Comparison of ENCODE assay signal across 21 cellular contexts in the genomic region with DNA sequence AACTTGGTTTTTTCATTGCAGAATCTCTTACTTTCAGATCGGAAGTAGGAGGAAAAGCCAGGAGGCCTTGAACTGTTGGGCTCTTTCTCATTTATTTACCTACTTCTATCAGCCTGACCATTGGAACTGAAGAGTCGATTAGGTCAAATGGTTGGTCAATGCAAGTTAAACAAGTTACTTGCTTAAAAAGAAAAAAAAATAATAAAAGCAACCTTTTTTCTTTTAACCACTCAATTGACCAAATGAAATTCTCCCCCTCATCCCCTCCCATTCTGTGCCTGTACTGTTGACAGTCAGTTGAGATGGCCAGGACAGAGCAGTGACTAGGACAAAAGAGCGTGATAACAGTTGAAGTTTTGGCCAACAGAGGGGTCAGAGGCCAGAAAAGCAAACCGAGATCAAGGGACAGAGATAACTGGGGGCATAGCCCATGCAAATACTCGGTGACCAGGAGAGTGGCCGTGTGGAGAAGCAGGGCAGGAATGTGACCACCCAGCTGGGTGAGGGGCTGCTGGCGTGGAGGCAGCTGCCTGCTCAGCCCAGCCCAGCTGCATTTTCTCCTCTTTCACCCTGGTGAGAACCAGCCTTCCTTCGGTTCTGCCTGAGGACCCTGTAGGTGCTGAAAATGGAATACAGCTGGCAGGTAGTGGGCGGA.
DNase-seq lines count a peak whose midpoint lies in the region; ATAC-seq and TF ChIP-seq lines count a peak whose summit lies in the region.
"Had no signal": no experiment of that assay in that cellular context is flagged by ENCODE, and none has a peak within 500 bp of the region (broad histone marks: within the 10 kb centered on the region; RNA-seq: fewer than 3 reads in every experiment).

No MANE protein-coding gene starts in this region.

- no peaks in the 10 kb centered on the region for H4K20me1 ChIP-seq in fibroblast of lung (ENCODE audit: control insufficient read depth, extremely low read depth, insufficient read depth, low read length)

- peak overlapping the region; percentile 70 for H4K8ac ChIP-seq in mesenchymal stem cell (ENCODE audit: low read length)

- H3K27ac Mint-ChIP-seq in activated CD4-positive, alpha-beta T cell treated with anti-CD3 and anti-CD28 coated beads, Interleukin-2, amount 10 ng/mL, durations not matched to agents 7 days and 5 days, result peak overlapping the region; percentile 80
- H3K27ac Mint-ChIP-seq: activated CD8-positive, alpha-beta memory T cell treated with anti-CD3 and anti-CD28 coated beads, Interleukin-2, amount 10 ng/mL, durations not matched to agents 7 days and 5 days; activated naive CD8-positive, alpha-beta T cell treated with anti-CD3 and anti-CD28 coated beads for 36 hours; activated T-helper 17 cell treated with anti-CD3 and anti-CD28 coated beads, Interleukin-2, amount 50 U/mL, for 72 hours; memory B cell; natural killer cell treated with Interleukin-12 subunit alpha and Interleukin-12 subunit beta and Interleukin-15 and Interleukin-18, amount 100 ng/mL, for 72 hours had no signal

- H2AK5ac ChIP-seq in mesenchymal stem cell (ENCODE audit: low read length, severe bottlenecking), result no peak overlapping the region

- POLR2A ChIA-PET in activated CD4-positive, alpha-beta T cell treated with anti-CD3 and anti-CD28 coated beads, Interleukin-2, amount 10 ng/mL, durations not matched to agents 7 days and 5 days (lab: Charles Lee), result no interaction called here

- no peak overlapping the region for H2BK15ac ChIP-seq in mesenchymal stem cell (ENCODE audit: low read depth, poor library complexity, severe bottlenecking)

- H3K4me1 ChIP-seq in fibroblast of lung (ENCODE audit: control insufficient read depth, extremely low read depth, insufficient read depth, low read length) (peaks cover 3% of the 10 kb centered on the region), mesenchymal stem cell (ENCODE audit: control insufficient read depth, insufficient read depth, low read depth, low read length) (no peaks in the 10 kb centered on the region), upper lobe of left lung (peaks cover 0 to 4% (median 0%) of the 10 kb centered on the region in 4 donors), tibial artery (no peaks in the 10 kb centered on the region)
- H3K4me1 ChIP-seq: BE2C, heart left ventricle had no signal

- H3K27me3 Mint-ChIP-seq in activated CD4-positive, alpha-beta T cell treated with anti-CD3 and anti-CD28 coated beads, Interleukin-2, amount 10 ng/mL, durations not matched to agents 7 days and 5 days, result no peaks in the 10 kb centered on the region
- H3K27me3 Mint-ChIP-seq: activated CD8-positive, alpha-beta memory T cell treated with anti-CD3 and anti-CD28 coated beads, Interleukin-2, amount 10 ng/mL, durations not matched to agents 7 days and 5 days; activated naive CD8-positive, alpha-beta T cell treated with anti-CD3 and anti-CD28 coated beads for 36 hours; activated T-helper 17 cell treated with anti-CD3 and anti-CD28 coated beads, Interleukin-2, amount 50 U/mL, for 72 hours had no signal

- H3K4me2 ChIP-seq in fibroblast of lung (ENCODE audit: extremely low read depth, insufficient read depth, low read length) (peak overlapping the region; percentile 2), mesenchymal stem cell (ENCODE audit: low read length, poor library complexity, severe bottlenecking) (no peak overlapping the region)

- H3K4ac ChIP-seq in mesenchymal stem cell (ENCODE audit: low read depth in 1 of 2, low read length in 2 of 2), result peak overlapping the region in 1 of 2 experiments; percentile 62

- no peak overlapping the region for H3K27ac ChIP-seq in fibroblast of lung (ENCODE audit: insufficient read depth, low read length)
- H3K27ac ChIP-seq in mesenchymal stem cell (ENCODE audit: low read length, poor library complexity, severe bottlenecking), result no peak overlapping the region
- H3K27ac ChIP-seq in upper lobe of left lung, result peak overlapping the region in 3 of 4 donors; percentile 8 to 48 (median 20)
- H3K27ac ChIP-seq in tibial artery, result no peak overlapping the region
- H3K27ac ChIP-seq: 22Rv1, heart left ventricle had no signal

- H3K9ac ChIP-seq in fibroblast of lung (ENCODE audit: insufficient read depth, low read length) (no peak overlapping the region), mesenchymal stem cell (ENCODE audit: low read length) (no peak overlapping the region)

- H3K36me3 Mint-ChIP-seq in activated CD4-positive, alpha-beta T cell treated with anti-CD3 and anti-CD28 coated beads, Interleukin-2, amount 10 ng/mL, durations not matched to agents 7 days and 5 days (ENCODE audit: low read depth), result no peaks in the 10 kb centered on the region
- H3K36me3 Mint-ChIP-seq: activated CD8-positive, alpha-beta memory T cell treated with anti-CD3 and anti-CD28 coated beads, Interleukin-2, amount 10 ng/mL, durations not matched to agents 7 days and 5 days; activated naive CD8-positive, alpha-beta T cell treated with anti-CD3 and anti-CD28 coated beads for 36 hours; natural killer cell treated with Interleukin-12 subunit alpha and Interleukin-12 subunit beta and Interleukin-15 and Interleukin-18, amount 100 ng/mL, for 72 hours had no signal

- no peaks in the 10 kb centered on the region for H3K79me2 ChIP-seq in fibroblast of lung (ENCODE audit: control insufficient read depth, insufficient read depth, low read length)

- no peaks in the 10 kb centered on the region for H3K79me1 ChIP-seq in mesenchymal stem cell (replicated peaks; ENCODE audit: low read length, poor library complexity, severe bottlenecking)

- no peak overlapping the region for H3K4me3 ChIP-seq in fibroblast of lung (replicated peaks in 1 of 4; ENCODE audit: control extremely low read depth in 1 of 4, insufficient read depth in 1 of 4, low read depth in 3 of 4, low read length in 4 of 4)
- no peak overlapping the region for H3K4me3 ChIP-seq in mesenchymal stem cell (ENCODE audit: insufficient read depth in 1 of 2, low read depth in 1 of 2, low read length in 2 of 2)
- no peak overlapping the region for H3K4me3 ChIP-seq in upper lobe of left lung
- H3K4me3 ChIP-seq in tibial artery, result no peak overlapping the region
- H3K4me3 ChIP-seq: heart left ventricle had no signal

- peak overlapping the region; percentile 23 for H2AFZ ChIP-seq in fibroblast of lung (ENCODE audit: low read length)
- peak overlapping the region; percentile 47 for H2AFZ ChIP-seq in mesenchymal stem cell (ENCODE audit: low read depth, low read length)

- DNase-seq in activated CD4-positive, alpha-beta T cell treated with anti-CD3 and anti-CD28 coated beads, Interleukin-2, amount 10 ng/mL, durations not matched to agents 7 days and 5 days, result no peak
- no peak for DNase-seq in activated CD4-positive, alpha-beta T cell treated with anti-CD3 and anti-CD28 coated beads, Interleukin-2, amount 50 U/mL, for 4 hours
- no peak for DNase-seq in fibroblast of lung (ENCODE audit: low read depth in 2 of 2)
- DNase-seq in mesenchymal stem cell, result peak; percentile 12
- peak in 1 of 2 donors; percentile 15 for DNase-seq in upper lobe of left lung
- no peak for DNase-seq in tibial artery
- DNase-seq in LoVo (ENCODE audit: low spot score), result no peak
- DNase-seq: activated CD4-positive, alpha-beta T cell treated with anti-CD3 and anti-CD28 coated beads for 4 hours; activated CD8-positive, alpha-beta memory T cell treated with anti-CD3 and anti-CD28 coated beads, Interleukin-2, amount 10 ng/mL, durations not matched to agents 7 days and 5 days; activated naive CD8-positive, alpha-beta T cell treated with anti-CD3 and anti-CD28 coated beads for 36 hours; BE2C; heart left ventricle; NCI-H1105 treated with DMSO at 0.1 percent for 48 hours; NCI-H2107; NCI-H524; stimulated activated CD4-positive, alpha-beta T cell treated with anti-CD3 and anti-CD28 coated beads, Interleukin-12 subunit alpha, Interleukin-12 subunit beta, amount 100 ng/mL, for 4 hours had no signal

- TF ChIP-seq CTCF in fibroblast of lung (conservative IDR thresholded peaks at IDR 0.05 in 1 of 2, IDR thresholded peaks at IDR 0.05 in 1 of 2; ENCODE audit: low read depth in 1 of 2, low read length in 2 of 2) (no peak), upper lobe of left lung (IDR thresholded peaks at IDR 0.05) (no peak), tibial artery (IDR thresholded peaks at IDR 0.05) (no peak)

- no peak for TF ChIP-seq EP300 in upper lobe of left lung (IDR thresholded peaks at IDR 0.05)

- H3K27me3 ChIP-seq in fibroblast of lung (ENCODE audit: control insufficient read depth, insufficient read depth, low read length), result no peaks in the 10 kb centered on the region
- H3K27me3 ChIP-seq in mesenchymal stem cell (ENCODE audit: control insufficient read depth in 1 of 2, insufficient read depth in 1 of 2, low read length in 2 of 2), result no peaks in the 10 kb centered on the region
- no peaks in the 10 kb centered on the region for H3K27me3 ChIP-seq in upper lobe of left lung
- H3K27me3 ChIP-seq in tibial artery, result no peaks in the 10 kb centered on the region
- H3K27me3 ChIP-seq: BE2C had no signal

- intact Hi-C loops in tibial artery (cut with DNase I; ENCODE audit: low total_unique reads), result no loop called here

- CTCF ChIA-PET in activated CD4-positive, alpha-beta T cell treated with anti-CD3 and anti-CD28 coated beads, Interleukin-2, amount 10 ng/mL, durations not matched to agents 7 days and 5 days (lab: Charles Lee), result interaction anchor here (1.2 kb wide), 1 partner anchor 10 kb away, joined by 3 read pairs; no protein-coding TSS in a partner anchor

- TF ChIP-seq POLR2A in upper lobe of left lung (IDR thresholded peaks at IDR 0.05), result no peak

- no peak overlapping the region for H2BK120ac ChIP-seq in mesenchymal stem cell (ENCODE audit: low read depth, low read length)

- H4K91ac ChIP-seq in mesenchymal stem cell (ENCODE audit: low read length), result peak overlapping the region; percentile 50

- H3K9me3 ChIP-seq in fibroblast of lung (ENCODE audit: control insufficient read depth, insufficient read depth, low read depth, low read length) (no peaks in the 10 kb centered on the region), mesenchymal stem cell (ENCODE audit: control insufficient read depth, low read length) (no peaks in the 10 kb centered on the region), upper lobe of left lung (no peaks in the 10 kb centered on the region), tibial artery (no peaks in the 10 kb centered on the region)
- H3K9me3 ChIP-seq: BE2C, heart left ventricle had no signal

- H3K18ac ChIP-seq in mesenchymal stem cell (ENCODE audit: low read depth in 1 of 2, low read length in 2 of 2), result peak overlapping the region; percentile 34 to 59

- H3K9me3 Mint-ChIP-seq in activated CD4-positive, alpha-beta T cell treated with anti-CD3 and anti-CD28 coated beads, Interleukin-2, amount 10 ng/mL, durations not matched to agents 7 days and 5 days, result peaks cover 2% of the 10 kb centered on the region
- H3K9me3 Mint-ChIP-seq: activated naive CD8-positive, alpha-beta T cell treated with anti-CD3 and anti-CD28 coated beads for 36 hours; activated T-helper 17 cell treated with anti-CD3 and anti-CD28 coated beads, Interleukin-2, amount 50 U/mL, for 72 hours; natural killer cell treated with Interleukin-12 subunit alpha and Interleukin-12 subunit beta and Interleukin-15 and Interleukin-18, amount 100 ng/mL, for 72 hours had no signal

- no peak overlapping the region for H2BK5ac ChIP-seq in mesenchymal stem cell (ENCODE audit: low read depth, low read length, poor library complexity, severe bottlenecking)

- no peaks in the 10 kb centered on the region for H3K4me1 Mint-ChIP-seq in activated CD4-positive, alpha-beta T cell treated with anti-CD3 and anti-CD28 coated beads, Interleukin-2, amount 10 ng/mL, durations not matched to agents 7 days and 5 days
- H3K4me1 Mint-ChIP-seq: activated CD8-positive, alpha-beta memory T cell treated with anti-CD3 and anti-CD28 coated beads, Interleukin-2, amount 10 ng/mL, durations not matched to agents 7 days and 5 days; activated naive CD8-positive, alpha-beta T cell treated with anti-CD3 and anti-CD28 coated beads for 36 hours; activated T-helper 17 cell treated with anti-CD3 and anti-CD28 coated beads, Interleukin-2, amount 50 U/mL, for 72 hours; memory B cell had no signal

- no peak overlapping the region for H3K14ac ChIP-seq in mesenchymal stem cell (ENCODE audit: low read length in 2 of 2)

- H3K23ac ChIP-seq in mesenchymal stem cell (ENCODE audit: low read length in 2 of 2), result no peak overlapping the region

- H3K36me3 ChIP-seq in fibroblast of lung (ENCODE audit: control insufficient read depth, insufficient read depth, low read length), result no peaks in the 10 kb centered on the region
- H3K36me3 ChIP-seq in mesenchymal stem cell (ENCODE audit: control insufficient read depth in 1 of 2, insufficient read depth in 2 of 2, low read depth in 1 of 2, low read length in 2 of 2), result no peaks in the 10 kb centered on the region
- no peaks in the 10 kb centered on the region for H3K36me3 ChIP-seq in upper lobe of left lung
- H3K36me3 ChIP-seq in tibial artery, result no peaks in the 10 kb centered on the region
- H3K36me3 ChIP-seq: BE2C, heart left ventricle had no signal

- peak overlapping the region in 1 of 2 experiments; percentile 61 for H2BK12ac ChIP-seq in mesenchymal stem cell (ENCODE audit: low read length in 2 of 2)

- ATAC-seq in upper lobe of left lung (ENCODE audit: low FRiP score in 2 of 2), result no peak
- ATAC-seq in GM21515 (IDR thresholded peaks at IDR 0.05; ENCODE audit: unreplicated experiment), result no peak
- ATAC-seq: activated CD8-positive, alpha-beta memory T cell treated with anti-CD3 and anti-CD28 coated beads, Interleukin-2, amount 10 ng/mL, durations not matched to agents 7 days and 5 days; activated T-helper 17 cell treated with anti-CD3 and anti-CD28 coated beads, Interleukin-2, amount 50 U/mL, for 72 hours; heart left ventricle had no signal

- 53% methylated on average over 7 of the region's 9 CpGs for WGBS in mesenchymal stem cell
- WGBS in upper lobe of left lung, 2 donors, result 53 to 56% methylated on average over 9 of the region's 9 CpGs

- no peak overlapping the region for H3K4me3 Mint-ChIP-seq in activated CD4-positive, alpha-beta T cell treated with anti-CD3 and anti-CD28 coated beads, Interleukin-2, amount 10 ng/mL, durations not matched to agents 7 days and 5 days
- H3K4me3 Mint-ChIP-seq: activated CD8-positive, alpha-beta memory T cell treated with anti-CD3 and anti-CD28 coated beads, Interleukin-2, amount 10 ng/mL, durations not matched to agents 7 days and 5 days; activated naive CD8-positive, alpha-beta T cell treated with anti-CD3 and anti-CD28 coated beads for 36 hours; activated T-helper 17 cell treated with anti-CD3 and anti-CD28 coated beads, Interleukin-2, amount 50 U/mL, for 72 hours; memory B cell; natural killer cell treated with Interleukin-12 subunit alpha and Interleukin-12 subunit beta and Interleukin-15 and Interleukin-18, amount 100 ng/mL, for 72 hours had no signal

Comparison
In these comparisons a context has a peak if more than half of its experiments do, and no peak if none do; other contexts are left out.
1. H3K27ac ChIP-seq: peak in upper lobe of left lung (3 of 4); none in fibroblast of lung (single experiment), mesenchymal stem cell (single experiment) and tibial artery (0 of 2).